ENCODE assay signal across 9 cellular contexts in the genomic region with DNA sequence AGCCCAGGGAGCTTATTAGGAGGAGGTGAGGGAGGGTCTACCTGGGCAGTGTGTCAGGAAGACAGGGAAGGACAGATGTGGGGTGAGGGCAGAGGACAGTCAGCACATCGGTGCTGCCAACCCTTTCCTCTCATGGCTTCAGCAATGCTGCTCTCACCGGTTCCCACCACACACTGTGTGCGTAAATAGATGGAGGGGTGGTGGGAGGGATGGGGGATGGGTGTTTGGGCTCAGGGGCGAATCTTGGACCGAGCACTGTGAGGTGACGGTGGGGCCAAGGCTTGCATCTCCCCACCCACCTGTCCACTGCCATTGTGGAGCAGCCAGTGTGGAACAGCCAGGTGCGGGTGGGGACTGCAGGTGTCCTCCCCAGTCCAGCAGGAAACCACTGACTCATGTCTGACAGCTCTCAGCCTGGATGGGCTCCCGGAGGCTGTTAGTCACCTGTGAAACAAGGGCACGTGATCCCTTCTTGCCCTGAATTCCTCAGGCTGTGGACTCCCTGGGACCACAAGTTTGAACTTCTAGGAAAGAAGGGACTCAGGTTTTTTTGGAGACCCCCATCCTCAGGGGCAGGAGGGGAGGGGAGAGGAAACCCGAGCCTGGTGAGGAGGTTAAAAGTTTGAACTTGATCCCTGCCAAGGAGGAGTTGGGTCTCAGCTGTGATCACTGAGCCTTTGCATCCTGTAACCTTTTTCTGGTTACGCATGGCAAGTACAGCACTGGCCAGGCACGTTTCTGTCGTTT. TPM values are rescaled to one million over a fixed set of nuclear protein-coding genes. Genes with fewer than 3 reads are reported as not detected.
A peak's percentile ranks its signal among the peaks of the same experiment; 100 is the strongest.
DNase-seq lines count a peak whose midpoint lies in the region; ATAC-seq and TF ChIP-seq lines count a peak whose summit lies in the region.
"Had no signal": no experiment of that assay in that cellular context is flagged by ENCODE, and none has a peak within 500 bp of the region (broad histone marks: within the 10 kb centered on the region; RNA-seq: fewer than 3 reads in every experiment).

No MANE protein-coding gene starts in this region.

- no peak overlapping the region for H3K4me3 ChIP-seq in esophagus squamous epithelium
- H3K4me3 ChIP-seq: cardiac muscle cell had no signal

- H3K27ac ChIP-seq in esophagus squamous epithelium, result peak overlapping the region in 3 of 4 donors; percentile 49 to 73 (median 50)
- H3K27ac ChIP-seq: cardiac muscle cell had no signal

- DNase-seq in NCI-H2081 (lab: John Stamatoyannopoulos, UW) (peak; percentile 18 to 72), NCI-H2081 treated with DMSO at 0.1 percent for 48 hours (lab: John Stamatoyannopoulos, UW) (no peak), NCI-H2196 treated with DMSO at 0.1 percent for 48 hours (lab: John Stamatoyannopoulos, UW; ENCODE audit: unreplicated experiment) (peak; percentile 28), esophagus squamous epithelium (lab: John Stamatoyannopoulos, UW) (no peak), nucleus accumbens (lab: John Stamatoyannopoulos, UW) (no peak), T-helper 1 cell (no peak)
- peak; percentile 19 for DNase-seq in stimulated activated naive B cell treated with anti-CD40 and anti-IgM and Interleukin-4, amounts not matched to agents 10 μg/mL and 1 μg/mL and 100 μg/mL, for 72 hours
- no peak for DNase-seq in activated CD8-positive, alpha-beta memory T cell treated with anti-CD3 and anti-CD28 coated beads, Interleukin-2, amount 50 U/mL, for 48 hours

- no peaks in the 10 kb centered on the region for H3K27me3 ChIP-seq in esophagus squamous epithelium
- H3K27me3 ChIP-seq: cardiac muscle cell had no signal

- peaks cover 0 to 3% of the 10 kb centered on the region in 2 donors for H3K36me3 Mint-ChIP-seq in stimulated activated naive B cell treated with anti-CD40 and anti-IgM and Interleukin-4, amounts not matched to agents 10 μg/mL and 1 μg/mL and 100 μg/mL, for 72 hours

- WGBS in esophagus squamous epithelium, 2 donors, result 21 to 31% methylated on average over 6 to 12 of the region's 13 CpGs

- H3K27ac Mint-ChIP-seq in stimulated activated naive B cell treated with anti-CD40 and anti-IgM and Interleukin-4, amounts not matched to agents 10 μg/mL and 1 μg/mL and 100 μg/mL, for 72 hours, result peak overlapping the region; percentile 81

- TF ChIP-seq CTCF in esophagus squamous epithelium (IDR thresholded peaks at IDR 0.05), result no peak

- intact Hi-C loops in esophagus squamous epithelium (cut with DNase I), result no loop called here

- H3K4me1 ChIP-seq in esophagus squamous epithelium, result peaks cover 18 to 61% (median 20%) of the 10 kb centered on the region in 3 donors

- peaks cover 2 to 3% of the 10 kb centered on the region in 2 donors for H3K9me3 Mint-ChIP-seq in stimulated activated naive B cell treated with anti-CD40 and anti-IgM and Interleukin-4, amounts not matched to agents 10 μg/mL and 1 μg/mL and 100 μg/mL, for 72 hours

- ATAC-seq in stimulated activated naive B cell treated with anti-CD40 and anti-IgM and Interleukin-4, amounts not matched to agents 10 μg/mL and 1 μg/mL and 100 μg/mL, for 72 hours (replicated peaks), result peak; percentile 93 to 96

- H3K4me3 Mint-ChIP-seq in stimulated activated naive B cell treated with anti-CD40 and anti-IgM and Interleukin-4, amounts not matched to agents 10 μg/mL and 1 μg/mL and 100 μg/mL, for 72 hours, result peak overlapping the region in 1 of 2 donors; percentile 46

- peaks cover 22 to 35% of the 10 kb centered on the region in 2 donors for H3K4me1 Mint-ChIP-seq in stimulated activated naive B cell treated with anti-CD40 and anti-IgM and Interleukin-4, amounts not matched to agents 10 μg/mL and 1 μg/mL and 100 μg/mL, for 72 hours

- TF ChIP-seq POLR2A in esophagus squamous epithelium (IDR thresholded peaks at IDR 0.05), result no peak

- peaks cover 0 to 8% of the 10 kb centered on the region in 2 donors for H3K27me3 Mint-ChIP-seq in stimulated activated naive B cell treated with anti-CD40 and anti-IgM and Interleukin-4, amounts not matched to agents 10 μg/mL and 1 μg/mL and 100 μg/mL, for 72 hours

- H3K9me3 ChIP-seq in esophagus squamous epithelium, result no peaks in the 10 kb centered on the region

- H3K36me3 ChIP-seq in esophagus squamous epithelium, result no peaks in the 10 kb centered on the region
- H3K36me3 ChIP-seq: cardiac muscle cell had no signal

RNA-seq across cellular contexts. Expression of gene SMPD3, which starts 42.7 kb away (rescaled TPM):
- 1 to 10 TPM in 2 of 4 donors, under 1 TPM in 2; 0.18 to 2.3 (median 0.92) TPM for total RNA-seq in esophagus squamous epithelium

RNA-seq across cellular contexts. Expression of gene ZFP90, which starts 48.1 kb away (rescaled TPM):
- 10 to 100 TPM in 3 of 4 donors, 1 to 10 TPM in 1; 8.1 to 22.5 (median 13.8) TPM for total RNA-seq in esophagus squamous epithelium

Comparison
In these comparisons a context has a peak if more than half of its experiments do, and no peak if none do; other contexts are left out.
1. DNase-seq: peak in NCI-H2081 (2 of 2), NCI-H2196 treated with DMSO at 0.1 percent for 48 hours (single experiment) and stimulated activated naive B cell treated with anti-CD40 and anti-IgM and Interleukin-4, amounts not matched to agents 10 μg/mL and 1 μg/mL and 100 μg/mL, for 72 hours (single experiment); none in NCI-H2081 treated with DMSO at 0.1 percent for 48 hours (single experiment), esophagus squamous epithelium (single experiment), nucleus accumbens (0 of 56), activated CD8-positive, alpha-beta memory T cell treated with anti-CD3 and anti-CD28 coated beads, Interleukin-2, amount 50 U/mL, for 48 hours (single experiment) and T-helper 1 cell (0 of 5).